In genomic region chr20:45343867-45344721, GRCh38 we compare ENCODE assay signal across 8 cellular contexts. TPM values are rescaled to one million over a fixed set of nuclear protein-coding genes. Genes with fewer than 3 reads are reported as not detected.
DNase-seq lines count a peak whose midpoint lies in the region; ATAC-seq and TF ChIP-seq lines count a peak whose summit lies in the region.

No MANE protein-coding gene starts in this region.

- CTCF ChIA-PET in PC-9 (lab: Charles Lee): interaction anchor here (0.8 to 1.0 kb wide), 4 partner anchors 16 to 23 kb away, joined by 3 to 4 read pairs (median 4); partner anchors contain the start of gene SYS1
- CTCF ChIA-PET in activated CD8-positive, alpha-beta memory T cell treated with anti-CD3 and anti-CD28 coated beads, Interleukin-2, amount 10 ng/mL, durations not matched to agents 7 days and 5 days (lab: Charles Lee): interaction anchor here (0.7 to 1.3 kb wide), 9 partner anchors 9 to 108 kb away, joined by 3 to 5 read pairs (median 4); partner anchors contain the start of gene SYS1

- no peak overlapping the region for H3K27ac Mint-ChIP-seq in activated CD8-positive, alpha-beta memory T cell treated with anti-CD3 and anti-CD28 coated beads, Interleukin-2, amount 10 ng/mL, durations not matched to agents 7 days and 5 days

- intact Hi-C loops in PC-9 (cut with micrococcal nuclease; ENCODE audit: unreplicated experiment): loop anchor here (2.0 kb wide), 3 partner anchors 15 to 435 kb away; partner anchors contain the start of gene SYS1

- H3K9me3 Mint-ChIP-seq in activated CD8-positive, alpha-beta memory T cell treated with anti-CD3 and anti-CD28 coated beads, Interleukin-2, amount 10 ng/mL, durations not matched to agents 7 days and 5 days (ENCODE audit: low read depth): no peaks in the 10 kb centered on the region

- TF ChIP-seq CTCF in PC-9 (conservative IDR thresholded peaks at IDR 0.05): no peak

- ATAC-seq in HG02623 (IDR thresholded peaks at IDR 0.05; ENCODE audit: unreplicated experiment): no peak
- ATAC-seq in GM18867 (IDR thresholded peaks at IDR 0.05; ENCODE audit: unreplicated experiment): no peak
- no peak for ATAC-seq in activated CD8-positive, alpha-beta memory T cell treated with anti-CD3 and anti-CD28 coated beads, Interleukin-2, amount 10 ng/mL, durations not matched to agents 7 days and 5 days

- H3K27me3 Mint-ChIP-seq in activated CD8-positive, alpha-beta memory T cell treated with anti-CD3 and anti-CD28 coated beads, Interleukin-2, amount 10 ng/mL, durations not matched to agents 7 days and 5 days: no peaks in the 10 kb centered on the region

- peaks cover 6% of the 10 kb centered on the region; the same call in 1 of the 2 replicates for H4K20me1 ChIP-seq in PC-9 (ENCODE audit: insufficient read depth)

- H3K4me1 ChIP-seq in PC-9 (replicated peaks; ENCODE audit: insufficient read depth): peaks cover 84% of the 10 kb centered on the region
- peaks cover 10 to 30% of the 10 kb centered on the region in 2 donors for H3K4me1 ChIP-seq in esophagus (ENCODE audit: control insufficient read depth in 2 of 2, insufficient read depth in 2 of 2, low read length in 1 of 2)

- 32 to 38% methylated on average over 13 of the region's 13 CpGs for WGBS in esophagus, 2 donors

- no peaks in the 10 kb centered on the region for H3K9me3 ChIP-seq in PC-9 (ENCODE audit: insufficient read depth, low read depth)
- no peaks in the 10 kb centered on the region for H3K9me3 ChIP-seq in esophagus (ENCODE audit: control insufficient read depth in 2 of 2, insufficient read depth in 1 of 2, low read depth in 1 of 2, low read length in 1 of 2)

- H3K27me3 ChIP-seq in PC-9 (ENCODE audit: insufficient read depth, low read depth) (no peaks in the 10 kb centered on the region), esophagus (ENCODE audit: control insufficient read depth in 1 of 2, insufficient read depth in 2 of 2, low read length in 2 of 2) (no peaks in the 10 kb centered on the region)

- H3K36me3 Mint-ChIP-seq in activated CD8-positive, alpha-beta memory T cell treated with anti-CD3 and anti-CD28 coated beads, Interleukin-2, amount 10 ng/mL, durations not matched to agents 7 days and 5 days: no peaks in the 10 kb centered on the region

- POLR2A ChIA-PET in PC-9 (lab: Charles Lee; ENCODE audit: unreplicated experiment): interaction anchor here (0.5 to 1.2 kb wide), 18 partner anchors 8 to 1139 kb away, joined by 3 to 14 read pairs (median 5); partner anchors contain the start of genes PIGT and TOMM34

- peaks cover 49% of the 10 kb centered on the region for H3K4me1 Mint-ChIP-seq in activated CD8-positive, alpha-beta memory T cell treated with anti-CD3 and anti-CD28 coated beads, Interleukin-2, amount 10 ng/mL, durations not matched to agents 7 days and 5 days

- H3K36me3 ChIP-seq in PC-9 (ENCODE audit: low read depth) (peaks cover 20% of the 10 kb centered on the region; the same call in 1 of the 2 replicates), esophagus (ENCODE audit: control insufficient read depth in 2 of 2, insufficient read depth in 2 of 2, low read length in 1 of 2) (peaks cover 0 to 4% of the 10 kb centered on the region in 2 donors)

- no peaks in the 10 kb centered on the region for H3K9me2 ChIP-seq in PC-9 (ENCODE audit: insufficient read depth)

- no peak overlapping the region for H2AFZ ChIP-seq in PC-9

- DNase-seq in NCI-H748 (lab: John Stamatoyannopoulos, UW; ENCODE audit: unreplicated experiment) (peak; percentile 77), NCI-H748 treated with DMSO at 0.1 percent for 48 hours (lab: John Stamatoyannopoulos, UW) (no peak), PC-9 (peak; percentile 90 to 97), nucleus accumbens (lab: John Stamatoyannopoulos, UW) (peak in 37 of 56 donors; percentile 9 to 73 (median 39))
- no peak for DNase-seq in activated CD8-positive, alpha-beta memory T cell treated with anti-CD3 and anti-CD28 coated beads, Interleukin-2, amount 10 ng/mL, durations not matched to agents 7 days and 5 days

- BruUV-seq in PC-9 (replicated peaks; lab: Mats Ljungman, UMichigan): TSS peak; percentile 1

- peak overlapping the region; percentile 93 for H3K4me2 ChIP-seq in PC-9

- H3K4me3 ChIP-seq in PC-9 (peak overlapping the region; percentile 76), esophagus (ENCODE audit: low read depth in 1 of 2, low read length in 2 of 2) (peak overlapping the region; percentile 14 to 86)

- peak overlapping the region; percentile 92 for H3K27ac ChIP-seq in PC-9
- H3K27ac ChIP-seq in esophagus (ENCODE audit: low read depth in 2 of 2, low read length in 1 of 2): peak overlapping the region; percentile 83 to 98

- peaks cover 84% of the 10 kb centered on the region for H3K79me2 ChIP-seq in PC-9 (ENCODE audit: low read depth)

- no peak overlapping the region for H3K4me3 Mint-ChIP-seq in activated CD8-positive, alpha-beta memory T cell treated with anti-CD3 and anti-CD28 coated beads, Interleukin-2, amount 10 ng/mL, durations not matched to agents 7 days and 5 days

- H3F3A ChIP-seq in PC-9 (ENCODE audit: insufficient read depth, low read depth): peaks cover 72% of the 10 kb centered on the region

RNA-seq across cellular contexts. Expression of gene SDC4, which starts 4.1 kb away (rescaled TPM):
- 114 and 117 TPM in 2 replicates for total RNA-seq in PC-9 (2021)
- 10 to 100 TPM; 49.4 to 64.6 TPM for polyA plus RNA-seq in esophagus
- 10 to 100 TPM; 15.0 to 50.7 TPM for total RNA-seq in activated CD8-positive, alpha-beta memory T cell treated with anti-CD3 and anti-CD28 coated beads, Interleukin-2, amount 10 ng/mL, durations not matched to agents 7 days and 5 days

RNA-seq across cellular contexts. Expression of gene SYS1, which starts 18.9 kb away (rescaled TPM):
- 35.1 and 38.8 TPM in 2 replicates for total RNA-seq in PC-9 (2021)
- 10 to 100 TPM in 1 of 2 donors, 1 to 10 TPM in 1; 8.4 to 16.5 TPM for polyA plus RNA-seq in esophagus
- total RNA-seq in activated CD8-positive, alpha-beta memory T cell treated with anti-CD3 and anti-CD28 coated beads, Interleukin-2, amount 10 ng/mL, durations not matched to agents 7 days and 5 days: 10 to 100 TPM; 19.6 to 24.9 TPM

RNA-seq across cellular contexts. Expression of gene TP53TG5, which starts 34.0 kb away (rescaled TPM):
- total RNA-seq in PC-9 (2021): 0.23 TPM in 1 of 2 replicates, not detected in the other
- under 1 TPM in 1 of 2 donors, not detected in 1; 0.13 TPM for polyA plus RNA-seq in esophagus
- under 1 TPM in 1 of 2 experiments, not detected in 1; 0.15 TPM for total RNA-seq in activated CD8-positive, alpha-beta memory T cell treated with anti-CD3 and anti-CD28 coated beads, Interleukin-2, amount 10 ng/mL, durations not matched to agents 7 days and 5 days

RNA-seq across cellular contexts. Expression of gene MATN4, which starts 36.0 kb away (rescaled TPM):
- total RNA-seq in PC-9 (2021): 0.33 and 0.60 TPM in 2 replicates
- polyA plus RNA-seq in esophagus: under 1 TPM; 0.08 TPM
- 1 to 10 TPM in 1 of 2 experiments, under 1 TPM in 1; 0.64 to 2.2 TPM for total RNA-seq in activated CD8-positive, alpha-beta memory T cell treated with anti-CD3 and anti-CD28 coated beads, Interleukin-2, amount 10 ng/mL, durations not matched to agents 7 days and 5 days

RNA-seq across cellular contexts. Expression of gene RBPJL, which starts 37.5 kb away (rescaled TPM):
- total RNA-seq in PC-9 (2021): not detected in 2 replicates
- polyA plus RNA-seq in esophagus: under 1 TPM; 0.04 TPM
- total RNA-seq in activated CD8-positive, alpha-beta memory T cell treated with anti-CD3 and anti-CD28 coated beads, Interleukin-2, amount 10 ng/mL, durations not matched to agents 7 days and 5 days: not detected

Comparison
In these comparisons a context has a peak if more than half of its experiments do, and no peak if none do; other contexts are left out.
1. DNase-seq: peak in NCI-H748 (single experiment), PC-9 (2 of 2) and nucleus accumbens (37 of 56); none in NCI-H748 treated with DMSO at 0.1 percent for 48 hours (single experiment) and activated CD8-positive, alpha-beta memory T cell treated with anti-CD3 and anti-CD28 coated beads, Interleukin-2, amount 10 ng/mL, durations not matched to agents 7 days and 5 days (single experiment).